In genomic region chr20:35328689-35329088, GRCh38 we compare ENCODE assay signal across 1 cellular context.
TF ChIP-seq lines count a peak whose summit lies in the region.

No MANE protein-coding gene starts in this region.

TF ChIP-seq in K562, 482 proteins besides CTCF, POLR2A, EP300 and RAD21:
- TF ChIP-seq TEAD4 (IDR thresholded peaks at IDR 0.05; ENCODE audit: low read length) = peak; percentile 28; the same call in 1 of the 2 replicates
- TF ChIP-seq TEAD4 (CRISPR knock-in tag; IDR thresholded peaks at IDR 0.05; ENCODE audit: borderline replicate concordance) = no peak
- no peak for TF ChIP-seq EWSR1 (IDR thresholded peaks at IDR 0.05; ENCODE audit: borderline replicate concordance, low read depth, partially characterized antibody)
